In genomic region chr12:52221912-52222457, GRCh38 we compare ENCODE assay signal across 9 cellular contexts. TPM values are rescaled to one million over a fixed set of nuclear protein-coding genes. Genes with fewer than 3 reads are reported as not detected.
DNase-seq lines count a peak whose midpoint lies in the region; ATAC-seq and TF ChIP-seq lines count a peak whose summit lies in the region.
"Had no signal": no experiment of that assay in that cellular context is flagged by ENCODE, and none has a peak within 500 bp of the region (broad histone marks: within the 10 kb centered on the region; RNA-seq: fewer than 3 reads in every experiment).

No MANE protein-coding gene starts in this region.

- peak; percentile 52; the same call in 1 of the 3 replicates for ATAC-seq in DND-41 (ENCODE audit: insufficient read depth, low read depth)
- ATAC-seq in GM18519 (IDR thresholded peaks at IDR 0.05; ENCODE audit: low FRiP score, unreplicated experiment) = no peak

- H3K4me3 ChIP-seq in DND-41 (ENCODE audit: low read depth in 1 of 2, low read length in 2 of 2) (no peak overlapping the region), KMS-11 (IDR thresholded peaks at IDR 0.05; ENCODE audit: insufficient read depth, low read depth, low read length) (no peak overlapping the region)

- no peaks in the 10 kb centered on the region for H3K4me1 ChIP-seq in DND-41 (ENCODE audit: insufficient read depth, low read length)
- peaks cover 12% of the 10 kb centered on the region for H3K4me1 ChIP-seq in KMS-11 (ENCODE audit: low read depth, poor library complexity, severe bottlenecking)

- H3K9me3 ChIP-seq in DND-41 (ENCODE audit: insufficient read depth, low read length, severe bottlenecking) = no peaks in the 10 kb centered on the region
- H3K9me3 ChIP-seq: neutrophil had no signal

- peak; percentile 45 for DNase-seq in DND-41
- peak; percentile 51 to 76 for DNase-seq in activated CD4-positive, alpha-beta T cell treated with anti-CD3 and anti-CD28 coated beads for 24 hours (ENCODE audit: low read depth in 2 of 2)
- peak; percentile 20 for DNase-seq in effector CD4-positive, alpha-beta T cell
- DNase-seq in type B pancreatic cell (ENCODE audit: extremely low spot score, unreplicated experiment) = no peak
- no peak for DNase-seq in SW480 (ENCODE audit: low spot score)

- H3K4me1 Mint-ChIP-seq in nephron (peaks cover 3% of the 10 kb centered on the region), type B pancreatic cell (ENCODE audit: unreplicated experiment) (peaks cover 11% of the 10 kb centered on the region)

- H4K20me1 ChIP-seq in DND-41 (ENCODE audit: insufficient read depth, low read length) (no peaks in the 10 kb centered on the region), KMS-11 (ENCODE audit: insufficient read depth) (no peaks in the 10 kb centered on the region)

- H3K27me3 ChIP-seq in DND-41 (ENCODE audit: insufficient read depth, low read length, poor library complexity) (peaks cover 10% of the 10 kb centered on the region), KMS-11 (ENCODE audit: insufficient read depth, low read depth) (0 out of 2 replicates have a peak, but pooled peaks cover under 1% of the 10 kb centered on the region)

- H3K79me2 ChIP-seq in DND-41 (ENCODE audit: insufficient read depth, low read length) = no peaks in the 10 kb centered on the region
- H3K79me2 ChIP-seq in KMS-11 (ENCODE audit: insufficient read depth, low read depth) = no peaks in the 10 kb centered on the region

- H3K9ac ChIP-seq in DND-41 (ENCODE audit: low read depth, low read length) (no peak overlapping the region), KMS-11 (no peak overlapping the region)

- H3K4me2 ChIP-seq in DND-41 (ENCODE audit: insufficient read depth, low read length) (no peak overlapping the region), KMS-11 (0 out of 2 replicates have a peak overlapping the region, but pooled peaks have one; percentile 8)

- peak overlapping the region in 1 of 3 experiments; percentile 38 for H3K27ac Mint-ChIP-seq in nephron
- H3K27ac Mint-ChIP-seq in type B pancreatic cell = no peak overlapping the region

- no peaks in the 10 kb centered on the region for H3K36me3 ChIP-seq in DND-41 (ENCODE audit: insufficient read depth, low read length)
- no peaks in the 10 kb centered on the region for H3K36me3 ChIP-seq in KMS-11 (ENCODE audit: insufficient read depth)
- H3K36me3 ChIP-seq: neutrophil had no signal

- H3K9me3 Mint-ChIP-seq in nephron (peaks cover 13% of the 10 kb centered on the region), type B pancreatic cell (no peaks in the 10 kb centered on the region)

- H2AFZ ChIP-seq in DND-41 (ENCODE audit: low read depth, low read length) (no peak overlapping the region), KMS-11 (ENCODE audit: low read depth) (0 out of 2 replicates have a peak overlapping the region, but pooled peaks have one; percentile 4)

- no peaks in the 10 kb centered on the region for H3K36me3 Mint-ChIP-seq in nephron (ENCODE audit: low read depth)
- H3K36me3 Mint-ChIP-seq in type B pancreatic cell = no peaks in the 10 kb centered on the region

- H3K4me3 Mint-ChIP-seq in nephron = no peak overlapping the region
- H3K4me3 Mint-ChIP-seq in type B pancreatic cell = no peak overlapping the region

- H3K27me3 Mint-ChIP-seq in nephron (ENCODE audit: low read depth) (peaks cover 50% of the 10 kb centered on the region), type B pancreatic cell (peaks cover 10% of the 10 kb centered on the region)

- TF ChIP-seq CTCF in DND-41 (IDR thresholded peaks at IDR 0.05; ENCODE audit: borderline replicate concordance, extremely low read depth, low read length, poor library complexity, severe bottlenecking) (peak; percentile 66), KMS-11 (conservative IDR thresholded peaks at IDR 0.05; ENCODE audit: low read depth, low read length) (peak; percentile 84), nephron (IDR thresholded peaks at IDR 0.05; ENCODE audit: unreplicated experiment in 3 of 3) (peak in 2 of 3 experiments; percentile 33 to 35), type B pancreatic cell (conservative IDR thresholded peaks at IDR 0.05) (peak; percentile 71)

- H3K27ac ChIP-seq in DND-41 (ENCODE audit: low read length) (no peak overlapping the region), KMS-11 (no peak overlapping the region)
- H3K27ac ChIP-seq: neutrophil had no signal

RNA-seq across cellular contexts. Expression of gene KRT7, which starts 11.1 kb away (rescaled TPM):
- 125 and 293 TPM in 2 replicates for total RNA-seq in type B pancreatic cell (ENCODE audit: low replicate concordance)

RNA-seq across cellular contexts. Expression of gene KRT80, which starts 30.2 kb away (rescaled TPM):
- total RNA-seq in type B pancreatic cell (ENCODE audit: low replicate concordance) = 23.1 and 65.1 TPM in 2 replicates

RNA-seq across cellular contexts. Expression of gene KRT86, which starts 52.5 kb away (rescaled TPM):
- 0.14 TPM in 1 of 2 replicates, not detected in the other for total RNA-seq in type B pancreatic cell (ENCODE audit: low replicate concordance)

Comparison
In these comparisons a context has a peak if more than half of its experiments do, and no peak if none do; other contexts are left out.
1. DNase-seq: peak in DND-41 (single experiment), activated CD4-positive, alpha-beta T cell treated with anti-CD3 and anti-CD28 coated beads for 24 hours (2 of 2) and effector CD4-positive, alpha-beta T cell (single experiment); none in type B pancreatic cell (single experiment) and SW480 (single experiment).
2. CTCF ChIP-seq: peak in every context shown above with its lines; median percentile 84 in KMS-11; 71 in type B pancreatic cell; 66 in DND-41; 34 in nephron.